In genomic region chr2:190319557-190320498, GRCh38 we compare ENCODE assay signal across 1 cellular context.
TF ChIP-seq lines count a peak whose summit lies in the region.

TSS of gene HIBCH (minus strand) at chr2:190319826. CDS start at chr2:190319750, 76 bp downstream.

TF ChIP-seq in HepG2, 621 proteins besides CTCF, POLR2A, EP300 and RAD21 (continued from another document and continues in another):
- TF ChIP-seq, protein P1, sequence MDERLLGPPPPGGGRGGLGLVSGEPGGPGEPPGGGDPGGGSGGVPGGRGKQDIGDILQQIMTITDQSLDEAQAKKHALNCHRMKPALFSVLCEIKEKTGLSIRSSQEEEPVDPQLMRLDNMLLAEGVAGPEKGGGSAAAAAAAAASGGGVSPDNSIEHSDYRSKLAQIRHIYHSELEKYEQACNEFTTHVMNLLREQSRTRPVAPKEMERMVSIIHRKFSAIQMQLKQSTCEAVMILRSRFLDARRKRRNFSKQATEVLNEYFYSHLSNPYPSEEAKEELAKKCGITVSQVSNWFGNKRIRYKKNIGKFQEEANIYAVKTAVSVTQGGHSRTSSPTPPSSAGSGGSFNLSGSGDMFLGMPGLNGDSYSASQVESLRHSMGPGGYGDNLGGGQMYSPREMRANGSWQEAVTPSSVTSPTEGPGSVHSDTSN (CRISPR knock-in tag; IDR thresholded peaks at IDR 0.05) = no peak
- peak; percentile 93 for TF ChIP-seq ZFP91 (CRISPR knock-in tag; IDR thresholded peaks at IDR 0.05; ENCODE audit: borderline replicate concordance)
- peak; percentile 89 for TF ChIP-seq ZNF772 (CRISPR knock-in tag; IDR thresholded peaks at IDR 0.05)
- peak; percentile 100 for TF ChIP-seq ZMYM4 (CRISPR knock-in tag; IDR thresholded peaks at IDR 0.05)
- TF ChIP-seq RFX3 (CRISPR knock-in tag; IDR thresholded peaks at IDR 0.05) = no peak
- no peak for TF ChIP-seq ZNF432 (CRISPR knock-in tag; IDR thresholded peaks at IDR 0.05; ENCODE audit: borderline replicate concordance)
- peak; percentile 94 for TF ChIP-seq POLR2G (IDR thresholded peaks at IDR 0.05; ENCODE audit: low read depth, low read length)
- peak; percentile 77; the same call in 1 of the 2 replicates for TF ChIP-seq ZBTB20 (CRISPR knock-in tag; IDR thresholded peaks at IDR 0.05; ENCODE audit: borderline replicate concordance, low read depth)
- no peak for TF ChIP-seq HDAC6 (IDR thresholded peaks at IDR 0.05; ENCODE audit: low read depth, low read length)
- TF ChIP-seq ZNF501 (CRISPR knock-in tag; IDR thresholded peaks at IDR 0.05) = peak; percentile 81
- no peak; the same call in 1 of the 2 replicates for TF ChIP-seq ZC3H13 (CRISPR knock-in tag; IDR thresholded peaks at IDR 0.05)
- TF ChIP-seq DDIT3 (CRISPR knock-in tag; IDR thresholded peaks at IDR 0.05) = no peak
- TF ChIP-seq ZNF770 (CRISPR knock-in tag; IDR thresholded peaks at IDR 0.05) = peak; percentile 78
- peak; percentile 66; the same call in 1 of the 2 replicates for TF ChIP-seq MEIS2 (CRISPR knock-in tag; IDR thresholded peaks at IDR 0.05)
- peak; percentile 96 for TF ChIP-seq ZNF639 (CRISPR knock-in tag; conservative IDR thresholded peaks at IDR 0.05)
- TF ChIP-seq POLR2AphosphoS5 (IDR thresholded peaks at IDR 0.05; ENCODE audit: low read depth, low read length) = peak; percentile 92
- no peak; the same call in 1 of the 2 replicates for TF ChIP-seq TBX3 (IDR thresholded peaks at IDR 0.05; ENCODE audit: borderline replicate concordance)
- peak; percentile 87; the same call in 1 of the 2 replicates for TF ChIP-seq ZNF205 (CRISPR knock-in tag; IDR thresholded peaks at IDR 0.05)
- peak; percentile 85 for TF ChIP-seq RXRB (CRISPR knock-in tag; IDR thresholded peaks at IDR 0.05; ENCODE audit: borderline replicate concordance)
- peak; percentile 91 for TF ChIP-seq HNRNPLL (IDR thresholded peaks at IDR 0.05; ENCODE audit: low read depth, low read length, poor library complexity, severe bottlenecking)
- TF ChIP-seq, protein P2, sequence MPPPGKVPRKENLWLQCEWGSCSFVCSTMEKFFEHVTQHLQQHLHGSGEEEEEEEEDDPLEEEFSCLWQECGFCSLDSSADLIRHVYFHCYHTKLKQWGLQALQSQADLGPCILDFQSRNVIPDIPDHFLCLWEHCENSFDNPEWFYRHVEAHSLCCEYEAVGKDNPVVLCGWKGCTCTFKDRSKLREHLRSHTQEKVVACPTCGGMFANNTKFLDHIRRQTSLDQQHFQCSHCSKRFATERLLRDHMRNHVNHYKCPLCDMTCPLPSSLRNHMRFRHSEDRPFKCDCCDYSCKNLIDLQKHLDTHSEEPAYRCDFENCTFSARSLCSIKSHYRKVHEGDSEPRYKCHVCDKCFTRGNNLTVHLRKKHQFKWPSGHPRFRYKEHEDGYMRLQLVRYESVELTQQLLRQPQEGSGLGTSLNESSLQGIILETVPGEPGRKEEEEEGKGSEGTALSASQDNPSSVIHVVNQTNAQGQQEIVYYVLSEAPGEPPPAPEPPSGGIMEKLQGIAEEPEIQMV (CRISPR knock-in tag; IDR thresholded peaks at IDR 0.05; ENCODE audit: low read depth) = peak; percentile 90
- TF ChIP-seq ZFP41 (CRISPR knock-in tag; IDR thresholded peaks at IDR 0.05; ENCODE audit: borderline replicate concordance) = 0 out of 2 replicates have a peak, but pooled peaks have one; percentile 65
- TF ChIP-seq KDM2A (CRISPR knock-in tag; IDR thresholded peaks at IDR 0.05; ENCODE audit: borderline replicate concordance, low read depth) = peak; percentile 99
- peak; percentile 72 for TF ChIP-seq SP2 (CRISPR knock-in tag; IDR thresholded peaks at IDR 0.05)
- TF ChIP-seq SKI (IDR thresholded peaks at IDR 0.05; ENCODE audit: partially characterized antibody) = peak; percentile 74
- no peak for TF ChIP-seq HMGA1 (CRISPR knock-in tag; conservative IDR thresholded peaks at IDR 0.05)
- peak; percentile 98 for TF ChIP-seq ELF1 (CRISPR knock-in tag; IDR thresholded peaks at IDR 0.05)
- peak; percentile 90 for TF ChIP-seq ATF1 (CRISPR knock-in tag; IDR thresholded peaks at IDR 0.05)
- TF ChIP-seq KMT2A (CRISPR knock-in tag; IDR thresholded peaks at IDR 0.05) = peak; percentile 98
- TF ChIP-seq SRY (CRISPR knock-in tag; IDR thresholded peaks at IDR 0.05) = no peak; the same call in 1 of the 2 replicates
- TF ChIP-seq ZNF256 (CRISPR knock-in tag; conservative IDR thresholded peaks at IDR 0.05) = no peak
- TF ChIP-seq ZNF782 (CRISPR knock-in tag; IDR thresholded peaks at IDR 0.05; ENCODE audit: borderline replicate concordance) = peak; percentile 52; the same call in 1 of the 2 replicates
- 0 out of 2 replicates have a peak, but pooled peaks have one; percentile 46 for TF ChIP-seq ZNF678 (CRISPR knock-in tag; IDR thresholded peaks at IDR 0.05)
- no peak for TF ChIP-seq KAT2B (IDR thresholded peaks at IDR 0.05; ENCODE audit: borderline replicate concordance, low read depth, low read length)
- TF ChIP-seq WIZ (CRISPR knock-in tag; IDR thresholded peaks at IDR 0.05) = peak; percentile 96
- TF ChIP-seq RARG (CRISPR knock-in tag; IDR thresholded peaks at IDR 0.05; ENCODE audit: low read depth) = peak; percentile 93; the same call in 1 of the 2 replicates
- TF ChIP-seq SMAD9 (CRISPR knock-in tag; IDR thresholded peaks at IDR 0.05) = no peak
- no peak for TF ChIP-seq SOX13 (IDR thresholded peaks at IDR 0.05)
- peak in 1 of 2 experiments; percentile 69; a peak in 2 of 4 replicates for TF ChIP-seq SOX13 (CRISPR knock-in tag; conservative IDR thresholded peaks at IDR 0.05 in 1 of 2, IDR thresholded peaks at IDR 0.05 in 1 of 2)
- peak; percentile 71; the same call in 1 of the 2 replicates for TF ChIP-seq TRAFD1 (CRISPR knock-in tag; IDR thresholded peaks at IDR 0.05; ENCODE audit: borderline replicate concordance)
- no peak for TF ChIP-seq ZNF383 (CRISPR knock-in tag; IDR thresholded peaks at IDR 0.05; ENCODE audit: borderline replicate concordance)
- peak; percentile 94 for TF ChIP-seq THAP7 (CRISPR knock-in tag; IDR thresholded peaks at IDR 0.05)
- no peak; the same call in 1 of the 2 replicates for TF ChIP-seq SP140L (CRISPR knock-in tag; IDR thresholded peaks at IDR 0.05; ENCODE audit: borderline replicate concordance)
- TF ChIP-seq ZNF781 (CRISPR knock-in tag; IDR thresholded peaks at IDR 0.05; ENCODE audit: borderline replicate concordance, not compliant biosample characterization) = peak; percentile 76
- TF ChIP-seq MXD3 (CRISPR knock-in tag; IDR thresholded peaks at IDR 0.05) = peak; percentile 79; the same call in 1 of the 2 replicates
- TF ChIP-seq, protein P3, sequence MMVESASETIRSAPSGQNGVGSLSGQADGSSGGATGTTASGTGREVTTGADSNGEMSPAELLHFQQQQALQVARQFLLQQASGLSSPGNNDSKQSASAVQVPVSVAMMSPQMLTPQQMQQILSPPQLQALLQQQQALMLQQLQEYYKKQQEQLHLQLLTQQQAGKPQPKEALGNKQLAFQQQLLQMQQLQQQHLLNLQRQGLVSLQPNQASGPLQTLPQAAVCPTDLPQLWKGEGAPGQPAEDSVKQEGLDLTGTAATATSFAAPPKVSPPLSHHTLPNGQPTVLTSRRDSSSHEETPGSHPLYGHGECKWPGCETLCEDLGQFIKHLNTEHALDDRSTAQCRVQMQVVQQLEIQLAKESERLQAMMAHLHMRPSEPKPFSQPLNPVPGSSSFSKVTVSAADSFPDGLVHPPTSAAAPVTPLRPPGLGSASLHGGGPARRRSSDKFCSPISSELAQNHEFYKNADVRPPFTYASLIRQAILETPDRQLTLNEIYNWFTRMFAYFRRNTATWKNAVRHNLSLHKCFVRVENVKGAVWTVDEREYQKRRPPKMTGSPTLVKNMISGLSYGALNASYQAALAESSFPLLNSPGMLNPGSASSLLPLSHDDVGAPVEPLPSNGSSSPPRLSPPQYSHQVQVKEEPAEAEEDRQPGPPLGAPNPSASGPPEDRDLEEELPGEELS (CRISPR knock-in tag; IDR thresholded peaks at IDR 0.05) = peak; percentile 78; the same call in 1 of the 2 replicates
- 0 out of 2 replicates have a peak, but pooled peaks have one; percentile 61 for TF ChIP-seq ZNF619 (CRISPR knock-in tag; IDR thresholded peaks at IDR 0.05)
- TF ChIP-seq, protein P4, sequence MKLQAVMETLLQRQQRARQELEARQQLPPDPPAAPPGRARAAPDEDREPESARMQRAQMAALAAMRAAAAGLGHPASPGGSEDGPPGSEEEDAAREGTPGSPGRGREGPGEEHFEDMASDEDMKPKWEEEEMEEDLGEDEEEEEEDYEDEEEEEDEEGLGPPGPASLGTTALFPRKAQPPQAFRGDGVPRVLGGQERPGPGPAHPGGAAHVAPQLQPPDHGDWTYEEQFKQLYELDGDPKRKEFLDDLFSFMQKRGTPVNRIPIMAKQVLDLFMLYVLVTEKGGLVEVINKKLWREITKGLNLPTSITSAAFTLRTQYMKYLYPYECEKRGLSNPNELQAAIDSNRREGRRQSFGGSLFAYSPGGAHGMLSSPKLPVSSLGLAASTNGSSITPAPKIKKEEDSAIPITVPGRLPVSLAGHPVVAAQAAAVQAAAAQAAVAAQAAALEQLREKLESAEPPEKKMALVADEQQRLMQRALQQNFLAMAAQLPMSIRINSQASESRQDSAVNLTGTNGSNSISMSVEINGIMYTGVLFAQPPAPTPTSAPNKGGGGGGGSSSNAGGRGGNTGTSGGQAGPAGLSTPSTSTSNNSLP (IDR thresholded peaks at IDR 0.05; ENCODE audit: low read depth, low read length) = no peak
- peak; percentile 95 for TF ChIP-seq SMAD3 (CRISPR knock-in tag; IDR thresholded peaks at IDR 0.05)
- TF ChIP-seq, protein P5, sequence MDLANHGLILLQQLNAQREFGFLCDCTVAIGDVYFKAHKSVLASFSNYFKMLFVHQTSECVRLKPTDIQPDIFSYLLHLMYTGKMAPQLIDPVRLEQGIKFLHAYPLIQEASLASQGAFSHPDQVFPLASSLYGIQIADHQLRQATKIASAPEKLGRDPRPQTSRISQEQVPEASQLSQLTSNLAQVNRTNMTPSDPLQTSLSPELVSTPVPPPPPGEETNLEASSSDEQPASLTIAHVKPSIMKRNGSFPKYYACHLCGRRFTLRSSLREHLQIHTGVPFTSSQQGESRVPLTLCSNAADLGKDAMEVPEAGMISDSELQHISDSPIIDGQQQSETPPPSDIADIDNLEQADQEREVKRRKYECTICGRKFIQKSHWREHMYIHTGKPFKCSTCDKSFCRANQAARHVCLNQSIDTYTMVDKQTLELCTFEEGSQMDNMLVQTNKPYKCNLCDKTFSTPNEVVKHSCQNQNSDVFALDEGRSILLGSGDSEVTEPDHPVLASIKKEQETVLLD (CRISPR knock-in tag; IDR thresholded peaks at IDR 0.05; ENCODE audit: low read depth) = peak; percentile 95
- peak; percentile 85; the same call in 1 of the 2 replicates for TF ChIP-seq ZNF564 (CRISPR knock-in tag; IDR thresholded peaks at IDR 0.05)
